ENCODE assay signal across 2 cellular contexts in the genomic region with DNA sequence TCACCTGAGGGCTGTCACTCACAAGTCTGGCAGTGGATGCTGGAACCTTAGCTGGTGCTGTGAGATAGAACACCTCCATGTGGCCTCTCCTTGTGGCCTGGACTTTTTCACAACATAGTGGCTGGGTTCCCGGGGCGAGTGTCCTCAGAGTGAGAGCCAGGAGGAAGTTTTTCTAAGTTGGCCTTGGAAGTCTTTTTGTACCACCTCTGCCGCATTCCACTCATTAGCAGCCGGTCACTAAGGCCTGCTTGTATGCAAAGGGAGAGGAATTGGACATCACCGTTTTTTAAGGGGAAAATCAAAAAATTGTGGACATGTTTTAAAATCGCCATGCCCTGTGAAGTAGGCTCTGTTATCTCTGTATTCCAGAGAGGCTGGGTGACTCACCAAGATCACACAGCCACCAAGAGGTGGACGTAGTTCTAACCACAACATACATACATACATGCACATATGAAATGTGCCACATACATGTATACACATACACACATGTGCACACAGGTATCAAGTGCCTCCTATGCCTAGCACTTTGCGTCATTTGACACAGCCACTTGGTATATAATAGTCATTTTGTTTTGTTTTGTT.
TF ChIP-seq lines count a peak whose summit lies in the region.

No MANE protein-coding gene starts in this region.

TF ChIP-seq in SK-N-SH, 30 proteins besides CTCF, POLR2A, EP300 and RAD21 (continued from another document):
- TF ChIP-seq POLR2AphosphoS5 (IDR thresholded peaks at IDR 0.05; ENCODE audit: low read depth, low read length) (no peak), EZH2phosphoT487 (IDR thresholded peaks at IDR 0.05; ENCODE audit: borderline replicate concordance, low read depth) (no peak), GABPA (IDR thresholded peaks at IDR 0.05; ENCODE audit: low read depth) (no peak), IRF3 (IDR thresholded peaks at IDR 0.05; ENCODE audit: low read depth, low read length) (no peak)
- TF ChIP-seq, protein P1, sequence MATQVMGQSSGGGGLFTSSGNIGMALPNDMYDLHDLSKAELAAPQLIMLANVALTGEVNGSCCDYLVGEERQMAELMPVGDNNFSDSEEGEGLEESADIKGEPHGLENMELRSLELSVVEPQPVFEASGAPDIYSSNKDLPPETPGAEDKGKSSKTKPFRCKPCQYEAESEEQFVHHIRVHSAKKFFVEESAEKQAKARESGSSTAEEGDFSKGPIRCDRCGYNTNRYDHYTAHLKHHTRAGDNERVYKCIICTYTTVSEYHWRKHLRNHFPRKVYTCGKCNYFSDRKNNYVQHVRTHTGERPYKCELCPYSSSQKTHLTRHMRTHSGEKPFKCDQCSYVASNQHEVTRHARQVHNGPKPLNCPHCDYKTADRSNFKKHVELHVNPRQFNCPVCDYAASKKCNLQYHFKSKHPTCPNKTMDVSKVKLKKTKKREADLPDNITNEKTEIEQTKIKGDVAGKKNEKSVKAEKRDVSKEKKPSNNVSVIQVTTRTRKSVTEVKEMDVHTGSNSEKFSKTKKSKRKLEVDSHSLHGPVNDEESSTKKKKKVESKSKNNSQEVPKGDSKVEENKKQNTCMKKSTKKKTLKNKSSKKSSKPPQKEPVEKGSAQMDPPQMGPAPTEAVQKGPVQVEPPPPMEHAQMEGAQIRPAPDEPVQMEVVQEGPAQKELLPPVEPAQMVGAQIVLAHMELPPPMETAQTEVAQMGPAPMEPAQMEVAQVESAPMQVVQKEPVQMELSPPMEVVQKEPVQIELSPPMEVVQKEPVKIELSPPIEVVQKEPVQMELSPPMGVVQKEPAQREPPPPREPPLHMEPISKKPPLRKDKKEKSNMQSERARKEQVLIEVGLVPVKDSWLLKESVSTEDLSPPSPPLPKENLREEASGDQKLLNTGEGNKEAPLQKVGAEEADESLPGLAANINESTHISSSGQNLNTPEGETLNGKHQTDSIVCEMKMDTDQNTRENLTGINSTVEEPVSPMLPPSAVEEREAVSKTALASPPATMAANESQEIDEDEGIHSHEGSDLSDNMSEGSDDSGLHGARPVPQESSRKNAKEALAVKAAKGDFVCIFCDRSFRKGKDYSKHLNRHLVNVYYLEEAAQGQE (IDR thresholded peaks at IDR 0.05; ENCODE audit: low read depth, low read length) = no peak

TF ChIP-seq in SK-N-SH treated with all-trans-retinoic acid at 6 μM for 48 hours, 23 proteins besides CTCF, POLR2A, EP300 and RAD21 (continued from another document):
- TF ChIP-seq POU6F1 (CRISPR knock-in tag; IDR thresholded peaks at IDR 0.05; ENCODE audit: borderline replicate concordance, low read depth) (no peak), ARNTL (CRISPR knock-in tag; IDR thresholded peaks at IDR 0.05; ENCODE audit: borderline replicate concordance, low read depth) (no peak), TOX (CRISPR knock-in tag; IDR thresholded peaks at IDR 0.05; ENCODE audit: borderline replicate concordance) (no peak), ZFP3 (CRISPR knock-in tag; IDR thresholded peaks at IDR 0.05) (no peak), TSHZ2 (CRISPR knock-in tag; IDR thresholded peaks at IDR 0.05) (no peak), CREB5 (CRISPR knock-in tag; IDR thresholded peaks at IDR 0.05; ENCODE audit: low read depth) (no peak), SNAI2 (CRISPR knock-in tag; IDR thresholded peaks at IDR 0.05) (no peak), ZNF70 (CRISPR knock-in tag; IDR thresholded peaks at IDR 0.05) (no peak), CSDC2 (CRISPR knock-in tag; IDR thresholded peaks at IDR 0.05) (no peak), CSRNP3 (CRISPR knock-in tag; IDR thresholded peaks at IDR 0.05) (no peak), ZFP30 (CRISPR knock-in tag; IDR thresholded peaks at IDR 0.05) (no peak), RARB (CRISPR knock-in tag; IDR thresholded peaks at IDR 0.05) (no peak), BACH2 (CRISPR knock-in tag; IDR thresholded peaks at IDR 0.05; ENCODE audit: borderline replicate concordance) (no peak), ZNF565 (CRISPR knock-in tag; conservative IDR thresholded peaks at IDR 0.05; ENCODE audit: low read depth) (no peak), ISL1 (CRISPR knock-in tag; IDR thresholded peaks at IDR 0.05) (no peak), ZNF8 (CRISPR knock-in tag; IDR thresholded peaks at IDR 0.05) (no peak)
- TF ChIP-seq, protein P2, sequence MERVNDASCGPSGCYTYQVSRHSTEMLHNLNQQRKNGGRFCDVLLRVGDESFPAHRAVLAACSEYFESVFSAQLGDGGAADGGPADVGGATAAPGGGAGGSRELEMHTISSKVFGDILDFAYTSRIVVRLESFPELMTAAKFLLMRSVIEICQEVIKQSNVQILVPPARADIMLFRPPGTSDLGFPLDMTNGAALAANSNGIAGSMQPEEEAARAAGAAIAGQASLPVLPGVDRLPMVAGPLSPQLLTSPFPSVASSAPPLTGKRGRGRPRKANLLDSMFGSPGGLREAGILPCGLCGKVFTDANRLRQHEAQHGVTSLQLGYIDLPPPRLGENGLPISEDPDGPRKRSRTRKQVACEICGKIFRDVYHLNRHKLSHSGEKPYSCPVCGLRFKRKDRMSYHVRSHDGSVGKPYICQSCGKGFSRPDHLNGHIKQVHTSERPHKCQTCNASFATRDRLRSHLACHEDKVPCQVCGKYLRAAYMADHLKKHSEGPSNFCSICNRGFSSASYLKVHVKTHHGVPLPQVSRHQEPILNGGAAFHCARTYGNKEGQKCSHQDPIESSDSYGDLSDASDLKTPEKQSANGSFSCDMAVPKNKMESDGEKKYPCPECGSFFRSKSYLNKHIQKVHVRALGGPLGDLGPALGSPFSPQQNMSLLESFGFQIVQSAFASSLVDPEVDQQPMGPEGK (CRISPR knock-in tag; IDR thresholded peaks at IDR 0.05; ENCODE audit: borderline replicate concordance) = no peak
